17 cellular contexts compared by ENCODE assay signal in the genomic region with DNA sequence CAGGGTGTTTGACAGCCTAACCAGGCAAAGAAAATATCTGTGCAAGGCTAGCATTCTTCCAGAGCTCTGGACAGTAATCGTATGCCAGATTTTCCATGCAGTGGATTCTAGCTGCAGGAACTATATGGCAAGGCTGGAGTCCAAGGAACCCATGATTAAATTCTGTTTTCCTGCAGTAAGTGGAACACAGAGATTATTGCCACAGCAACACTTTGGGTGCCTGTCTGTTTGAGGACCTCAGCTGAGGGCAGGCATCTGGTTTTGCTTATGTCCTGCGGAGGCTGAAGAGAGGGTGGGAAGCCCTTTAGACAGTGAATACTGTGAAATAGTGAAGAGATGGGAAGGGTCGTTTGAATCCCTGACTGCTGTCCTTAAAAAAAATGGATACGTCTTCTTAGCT.
DNase-seq lines count a peak whose midpoint lies in the region; ATAC-seq and TF ChIP-seq lines count a peak whose summit lies in the region.
"Had no signal": no experiment of that assay in that cellular context is flagged by ENCODE, and none has a peak within 500 bp of the region (broad histone marks: within the 10 kb centered on the region; RNA-seq: fewer than 3 reads in every experiment).

No MANE protein-coding gene starts in this region.

- no peaks in the 10 kb centered on the region for H3K4me1 ChIP-seq in CD8-positive, alpha-beta T cell (ENCODE audit: insufficient read depth, low read length)
- H3K4me1 ChIP-seq in OCI-LY1 (ENCODE audit: insufficient read depth, low read length, severe bottlenecking), result peaks cover 100% of the 10 kb centered on the region

- intact Hi-C loops in CD8-positive, alpha-beta T cell (cut with DNase I, micrococcal nuclease), result loop anchor here in 1 of 2 experiments (5.0 kb wide), 1 partner anchor 432 kb away; no protein-coding TSS in a partner anchor
- intact Hi-C loops in Calu3 (cut with micrococcal nuclease; ENCODE audit: unreplicated experiment), result no loop called here

- peaks cover 9% of the 10 kb centered on the region for H3K4me1 Mint-ChIP-seq in CD8-positive, alpha-beta T cell (ENCODE audit: low read depth)
- peaks cover 0 to 92% (median 4%) of the 10 kb centered on the region in 4 donors for H3K4me1 Mint-ChIP-seq in naive thymus-derived CD8-positive, alpha-beta T cell
- no peaks in the 10 kb centered on the region for H3K4me1 Mint-ChIP-seq in Calu3 (ENCODE audit: low read depth, unreplicated experiment)

- H3K27ac Mint-ChIP-seq in CD8-positive, alpha-beta T cell, result peak overlapping the region; percentile 68
- H3K27ac Mint-ChIP-seq in naive thymus-derived CD8-positive, alpha-beta T cell, result peak overlapping the region in 7 of 10 donors; percentile 9 to 91 (median 37)
- H3K27ac Mint-ChIP-seq in Calu3 (ENCODE audit: unreplicated experiment), result no peak overlapping the region

- H3K9ac ChIP-seq in OCI-LY1 (ENCODE audit: low read length), result peak overlapping the region; percentile 75

- no peak for ATAC-seq in CD8-positive, alpha-beta T cell
- ATAC-seq in naive thymus-derived CD8-positive, alpha-beta T cell, result no peak
- ATAC-seq: lower lobe of right lung, PC-3 had no signal

- H4K20me1 ChIP-seq in OCI-LY1 (ENCODE audit: insufficient read depth, low read length), result no peaks in the 10 kb centered on the region

- H2AFZ ChIP-seq in OCI-LY1 (ENCODE audit: low read length), result no peak overlapping the region

- no TSS peak for BruUV-seq in Calu3 (replicated peaks; lab: Mats Ljungman, UMichigan)

- H3F3A ChIP-seq in OCI-LY1 (ENCODE audit: insufficient read depth, low read length), result peaks cover 3% of the 10 kb centered on the region; the same call in 1 of the 2 replicates

- POLR2A ChIA-PET in CD8-positive, alpha-beta T cell (lab: Charles Lee), result interaction anchor here (1.0 kb wide), 1 partner anchor 567 kb away, joined by 3 read pairs; no protein-coding TSS in a partner anchor
- POLR2A ChIA-PET in naive thymus-derived CD8-positive, alpha-beta T cell (lab: Charles Lee), result no interaction called here

- peak overlapping the region; percentile 76 for H3K4me3 Mint-ChIP-seq in CD8-positive, alpha-beta T cell
- peak overlapping the region in 9 of 10 donors; percentile 71 to 83 (median 78) for H3K4me3 Mint-ChIP-seq in naive thymus-derived CD8-positive, alpha-beta T cell
- H3K4me3 Mint-ChIP-seq in Calu3 (ENCODE audit: low read depth, unreplicated experiment), result no peak overlapping the region

- no peaks in the 10 kb centered on the region for H3K9me2 ChIP-seq in OCI-LY1 (ENCODE audit: low read depth, low read length)

- H3K36me3 Mint-ChIP-seq in CD8-positive, alpha-beta T cell, result peaks cover 16% of the 10 kb centered on the region
- H3K36me3 Mint-ChIP-seq in naive thymus-derived CD8-positive, alpha-beta T cell, result peaks cover 0 to 17% (median 1%) of the 10 kb centered on the region in 3 donors
- no peaks in the 10 kb centered on the region for H3K36me3 Mint-ChIP-seq in Calu3 (ENCODE audit: insufficient read depth, unreplicated experiment)

- H3K4me3 ChIP-seq in CD8-positive, alpha-beta T cell (ENCODE audit: low read depth, low read length), result peak overlapping the region; percentile 23
- H3K4me3 ChIP-seq in OCI-LY1 (ENCODE audit: low read depth, low read length, poor library complexity, severe bottlenecking), result peak overlapping the region; percentile 29
- H3K4me3 ChIP-seq: dorsolateral prefrontal cortex, lower lobe of right lung had no signal

- H3K27ac ChIP-seq in CD8-positive, alpha-beta T cell (ENCODE audit: low read depth, low read length), result no peak overlapping the region
- peak overlapping the region; percentile 98 for H3K27ac ChIP-seq in OCI-LY1 (ENCODE audit: low read depth, low read length, poor library complexity, severe bottlenecking)
- H3K27ac ChIP-seq: dorsolateral prefrontal cortex had no signal

- TF ChIP-seq POLR2A in erythroblast (IDR thresholded peaks at IDR 0.05; ENCODE audit: low read length), result no peak

- no peaks in the 10 kb centered on the region for H3K36me3 ChIP-seq in CD8-positive, alpha-beta T cell (ENCODE audit: insufficient read depth, low read length)
- H3K36me3 ChIP-seq in OCI-LY1 (ENCODE audit: insufficient read depth, low read length), result no peaks in the 10 kb centered on the region
- H3K36me3 ChIP-seq: lower lobe of right lung had no signal

- H3K4me2 ChIP-seq in OCI-LY1 (ENCODE audit: low read length), result peak overlapping the region; percentile 76

- DNase-seq in CD8-positive, alpha-beta T cell, result no peak
- DNase-seq in brain pericyte (ENCODE audit: low read depth, low spot score), result peak; percentile 39
- DNase-seq in naive thymus-derived CD8-positive, alpha-beta T cell, result no peak
- no peak for DNase-seq in Calu3
- no peak for DNase-seq in epidermal melanocyte (ENCODE audit: insufficient read length, low spot score)
- no peak for DNase-seq in NCI-H526 treated with DMSO at 0.1 percent for 48 hours (lab: John Stamatoyannopoulos, UW)
- DNase-seq in erythroblast (lab: John Stamatoyannopoulos, UW), result no peak
- DNase-seq: activated effector memory CD4-positive, alpha-beta T cell treated with anti-CD3 and anti-CD28 coated beads, Interleukin-2, amount 50 U/mL, for 16 hours; DMS53; dorsolateral prefrontal cortex; head of caudate nucleus; lower lobe of right lung; NCI-H2029 treated with DMSO at 0.1 percent for 48 hours; PC-3; posterior cingulate gyrus; stimulated activated CD4-positive, alpha-beta T cell treated with anti-CD3 and anti-CD28 coated beads, Interleukin-4, amount 100 ng/mL, for 24 hours had no signal

- H3K9me3 Mint-ChIP-seq in CD8-positive, alpha-beta T cell, result no peaks in the 10 kb centered on the region
- no peaks in the 10 kb centered on the region for H3K9me3 Mint-ChIP-seq in naive thymus-derived CD8-positive, alpha-beta T cell
- H3K9me3 Mint-ChIP-seq in Calu3 (ENCODE audit: low read depth, unreplicated experiment), result no peaks in the 10 kb centered on the region

- H3K27me3 Mint-ChIP-seq in CD8-positive, alpha-beta T cell (ENCODE audit: low read depth), result no peaks in the 10 kb centered on the region
- no peaks in the 10 kb centered on the region for H3K27me3 Mint-ChIP-seq in naive thymus-derived CD8-positive, alpha-beta T cell
- H3K27me3 Mint-ChIP-seq in Calu3 (ENCODE audit: unreplicated experiment), result peaks cover 85% of the 10 kb centered on the region

- no peaks in the 10 kb centered on the region for H3K79me2 ChIP-seq in OCI-LY1 (ENCODE audit: insufficient read depth, low read length)

- H3K27me3 ChIP-seq in CD8-positive, alpha-beta T cell (ENCODE audit: insufficient read depth, low read length), result no peaks in the 10 kb centered on the region
- H3K27me3 ChIP-seq in OCI-LY1 (ENCODE audit: insufficient read depth, low read length), result no peaks in the 10 kb centered on the region

- no peaks in the 10 kb centered on the region for H3K9me3 ChIP-seq in CD8-positive, alpha-beta T cell (ENCODE audit: low read length)
- no peaks in the 10 kb centered on the region for H3K9me3 ChIP-seq in OCI-LY1 (ENCODE audit: low read length)
- H3K9me3 ChIP-seq: lower lobe of right lung had no signal

- CTCF ChIA-PET in CD8-positive, alpha-beta T cell (lab: Charles Lee), result interaction anchor here (0.7 to 1.4 kb wide), 2 partner anchors 26 to 86 kb away, joined by 3 to 6 read pairs; no protein-coding TSS in a partner anchor
- CTCF ChIA-PET in Calu3 (lab: Charles Lee), result no interaction called here

- TF ChIP-seq CTCF in CD8-positive, alpha-beta T cell (IDR thresholded peaks at IDR 0.05), result no peak
- TF ChIP-seq CTCF in OCI-LY1 (IDR thresholded peaks at IDR 0.05; ENCODE audit: low read length) (no peak), Calu3 (IDR thresholded peaks at IDR 0.05; ENCODE audit: unreplicated experiment) (no peak)
